19 cellular contexts compared by ENCODE assay signal in the genomic region with DNA sequence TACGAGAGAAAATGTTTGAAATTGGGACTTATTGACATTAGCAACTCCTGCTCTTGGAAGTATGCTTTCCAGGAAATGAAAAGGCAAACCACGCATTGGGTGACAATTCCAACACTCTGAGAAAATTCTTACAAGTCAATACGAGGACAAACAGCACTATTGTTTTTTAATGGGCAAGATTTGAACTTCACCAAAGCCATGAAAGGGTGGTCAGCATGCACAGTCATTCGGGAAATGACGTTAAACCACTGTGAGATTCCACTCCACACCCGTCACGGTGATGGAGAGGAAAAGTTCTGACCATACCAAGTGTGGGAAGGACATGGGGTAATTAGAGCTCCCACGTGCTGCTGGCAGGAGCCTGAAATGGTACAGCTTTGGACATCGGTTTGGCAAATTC. TPM values are rescaled to one million over a fixed set of nuclear protein-coding genes. Genes with fewer than 3 reads are reported as not detected.
DNase-seq lines count a peak whose midpoint lies in the region; TF ChIP-seq lines count a peak whose summit lies in the region.
"Had no signal": no experiment of that assay in that cellular context is flagged by ENCODE, and none has a peak within 500 bp of the region (broad histone marks: within the 10 kb centered on the region; RNA-seq: fewer than 3 reads in every experiment).

No MANE protein-coding gene starts in this region.

- TF ChIP-seq CTCF in HFFc6 (IDR thresholded peaks at IDR 0.05): no peak
- no peak for TF ChIP-seq CTCF in fibroblast of the aortic adventitia (IDR thresholded peaks at IDR 0.05; ENCODE audit: insufficient read depth, low read length)
- no peak for TF ChIP-seq CTCF in endothelial cell (IDR thresholded peaks at IDR 0.05; ENCODE audit: unreplicated experiment)

- H3K27me3 Mint-ChIP-seq in HFFc6 (ENCODE audit: insufficient read depth) (peaks cover 10% of the 10 kb centered on the region), endothelial cell (ENCODE audit: unreplicated experiment) (peaks cover 2% of the 10 kb centered on the region), immature natural killer cell (ENCODE audit: low read depth in 3 of 3) (peaks cover 1 to 8% (median 2%) of the 10 kb centered on the region in 3 donors)

- peaks cover 15% of the 10 kb centered on the region for H3K36me3 Mint-ChIP-seq in HFFc6 (ENCODE audit: low read depth)
- no peaks in the 10 kb centered on the region for H3K36me3 Mint-ChIP-seq in endothelial cell (ENCODE audit: low read depth, unreplicated experiment)
- H3K36me3 Mint-ChIP-seq in immature natural killer cell: peaks cover 0 to 7% (median 0%) of the 10 kb centered on the region in 3 donors
- H3K36me3 Mint-ChIP-seq: CD8-positive, alpha-beta T cell had no signal

- H3K4me1 Mint-ChIP-seq in HFFc6 (ENCODE audit: low read depth): peaks cover 13% of the 10 kb centered on the region; the same call in 1 of the 2 replicates
- peaks cover 14% of the 10 kb centered on the region for H3K4me1 Mint-ChIP-seq in endothelial cell (ENCODE audit: unreplicated experiment)
- H3K4me1 Mint-ChIP-seq in immature natural killer cell: peaks cover 14 to 18% of the 10 kb centered on the region in 2 donors
- H3K4me1 Mint-ChIP-seq: GM23338 had no signal

- DNase-seq in HFFc6 (peak; percentile 16), RPMI7951 (ENCODE audit: low read depth) (peak; percentile 39), fibroblast of the aortic adventitia (ENCODE audit: low read depth) (peak; percentile 8), endothelial cell (ENCODE audit: low spot score) (no peak), amygdala (lab: John Stamatoyannopoulos, UW) (no peak), immature natural killer cell (no peak)
- DNase-seq: CD8-positive, alpha-beta T cell; DMS 273 treated with DMSO at 0.1 percent for 48 hours; EL; KG1; NCI-H1105 treated with DMSO at 0.1 percent for 48 hours; NCI-H187; NCI-H446 treated with DMSO at 0.1 percent for 48 hours; NCI-H748 treated with DMSO at 0.1 percent for 48 hours had no signal

- H3K4me3 ChIP-seq in fibroblast of the aortic adventitia (ENCODE audit: low read depth, low read length): no peak overlapping the region
- H3K4me3 ChIP-seq: GM23338, PC-9, SK-N-MC had no signal

- peaks cover 19% of the 10 kb centered on the region for H3K9me3 Mint-ChIP-seq in HFFc6
- H3K9me3 Mint-ChIP-seq in endothelial cell (ENCODE audit: unreplicated experiment): no peaks in the 10 kb centered on the region
- peaks cover 0 to 8% (median 0%) of the 10 kb centered on the region in 6 donors for H3K9me3 Mint-ChIP-seq in immature natural killer cell

- H3K27ac Mint-ChIP-seq in HFFc6: peak overlapping the region; percentile 3; the same call in 1 of the 2 replicates
- H3K27ac Mint-ChIP-seq in endothelial cell (ENCODE audit: unreplicated experiment): no peak overlapping the region
- peak overlapping the region in 1 of 6 donors; percentile 40 for H3K27ac Mint-ChIP-seq in immature natural killer cell
- H3K27ac Mint-ChIP-seq: CD8-positive, alpha-beta T cell; GM23338 had no signal

- no peak overlapping the region; the same call in 1 of the 2 replicates for H3K4me3 Mint-ChIP-seq in HFFc6
- no peak overlapping the region for H3K4me3 Mint-ChIP-seq in endothelial cell (ENCODE audit: unreplicated experiment)
- H3K4me3 Mint-ChIP-seq in immature natural killer cell: no peak overlapping the region
- H3K4me3 Mint-ChIP-seq: CD8-positive, alpha-beta T cell; GM23338 had no signal

RNA-seq across cellular contexts. Expression of a gene that starts 12.2 kb away (rescaled TPM):
- total RNA-seq in HFFc6 (2021; fragmentation: NEBNext Ultra II Directional; extraction: Animal tissue kit (Norgen Biotek cat#: 25700)): 10 to 100 TPM; 27.1 to 38.9 (median 34.7) TPM
- total RNA-seq in RPMI7951 (2014; rRNA removed; shearing (Covaris generic)): 21.5 and 26.1 TPM in 2 replicates
- total RNA-seq in fibroblast of the aortic adventitia (ENCODE audit: low replicate concordance) (15.5 and 23.0 TPM in 2 replicates), endothelial cell (ENCODE audit: unreplicated experiment) (35.6 TPM)
- 10 to 100 TPM; 10.0 to 17.1 (median 13.6) TPM for polyA plus RNA-seq in immature natural killer cell

RNA-seq across cellular contexts. Expression of a gene that starts 18.2 kb away (rescaled TPM):
- 10 to 100 TPM in 4 of 6 experiments, 1 to 10 TPM in 2; 7.4 to 14.2 (median 11.5) TPM for total RNA-seq in HFFc6 (2021; fragmentation: NEBNext Ultra II Directional; extraction: Animal tissue kit (Norgen Biotek cat#: 25700))
- 26.8 and 29.4 TPM in 2 replicates for total RNA-seq in RPMI7951 (2014; rRNA removed; shearing (Covaris generic))
- total RNA-seq in fibroblast of the aortic adventitia (ENCODE audit: low replicate concordance): 12.0 and 32.2 TPM in 2 replicates
- 0.26 TPM for total RNA-seq in endothelial cell (ENCODE audit: unreplicated experiment)
- polyA plus RNA-seq in immature natural killer cell: 10 to 100 TPM; 62.5 to 75.1 (median 63.8) TPM
- total RNA-seq: GM23338 had no signal
- polyA plus RNA-seq: GM23338 had no signal

RNA-seq across cellular contexts. Expression of a gene that starts 44.3 kb away (rescaled TPM):
- under 1 TPM in 5 of 6 experiments, not detected in 1; 0.28 to 0.57 (median 0.36) TPM for total RNA-seq in HFFc6 (2021; fragmentation: NEBNext Ultra II Directional; extraction: Animal tissue kit (Norgen Biotek cat#: 25700))
- not detected in 2 replicates for total RNA-seq in RPMI7951 (2014; rRNA removed; shearing (Covaris generic))
- total RNA-seq in fibroblast of the aortic adventitia (ENCODE audit: low replicate concordance) (not detected in 2 replicates), endothelial cell (ENCODE audit: unreplicated experiment) (not detected)
- not detected for polyA plus RNA-seq in immature natural killer cell
- total RNA-seq: CD8-positive, alpha-beta T cell; PC-9 had no signal
- polyA plus RNA-seq: AG04450, BJ had no signal

RNA-seq across cellular contexts. Expression of a gene that starts 48.0 kb away (rescaled TPM):
- 10 to 100 TPM; 20.6 to 26.4 (median 24.0) TPM for total RNA-seq in HFFc6 (2021; fragmentation: NEBNext Ultra II Directional; extraction: Animal tissue kit (Norgen Biotek cat#: 25700))
- total RNA-seq in RPMI7951 (2014; rRNA removed; shearing (Covaris generic)): 15.0 and 17.6 TPM in 2 replicates
- total RNA-seq in fibroblast of the aortic adventitia (ENCODE audit: low replicate concordance) (22.8 and 23.4 TPM in 2 replicates), endothelial cell (ENCODE audit: unreplicated experiment) (32.3 TPM)
- polyA plus RNA-seq in immature natural killer cell: 10 to 100 TPM in 1 of 3 donors, 1 to 10 TPM in 2; 9.1 to 23.3 (median 9.8) TPM

RNA-seq across cellular contexts. Expression of a gene that starts 58.5 kb away (rescaled TPM):
- not detected for total RNA-seq in HFFc6 (2021; fragmentation: NEBNext Ultra II Directional; extraction: Animal tissue kit (Norgen Biotek cat#: 25700))
- 2.8 TPM in 1 of 2 replicates, not detected in the other for total RNA-seq in RPMI7951 (2014; rRNA removed; shearing (Covaris generic))
- total RNA-seq in fibroblast of the aortic adventitia (ENCODE audit: low replicate concordance) (not detected in 2 replicates), endothelial cell (ENCODE audit: unreplicated experiment) (not detected)
- 1 to 10 TPM in 2 of 3 donors, under 1 TPM in 1; 0.93 to 5.1 (median 2.3) TPM for polyA plus RNA-seq in immature natural killer cell

Comparison
In these comparisons a context has a peak if more than half of its experiments do, and no peak if none do; other contexts are left out.
1. DNase-seq: peak in HFFc6 (single experiment), RPMI7951 (single experiment) and fibroblast of the aortic adventitia (single experiment); none in endothelial cell (single experiment), amygdala (0 of 56) and immature natural killer cell (0 of 3).